In genomic region chr11:128807909-128808308, GRCh38 we compare ENCODE assay signal across 1 cellular context.
TF ChIP-seq lines count a peak whose summit lies in the region.

No MANE protein-coding gene starts in this region.

TF ChIP-seq in HepG2, 621 proteins besides CTCF, POLR2A, EP300 and RAD21 (continued from another document):
- TF ChIP-seq ZNF557 (CRISPR knock-in tag; IDR thresholded peaks at IDR 0.05) = no peak
- no peak for TF ChIP-seq ZNF878 (CRISPR knock-in tag; IDR thresholded peaks at IDR 0.05)
- peak; percentile 46 to 57; a peak in 2 of 4 replicates for TF ChIP-seq MAFK (conservative IDR thresholded peaks at IDR 0.05 in 1 of 2, IDR thresholded peaks at IDR 0.05 in 1 of 2; ENCODE audit: low read length in 2 of 2)
- TF ChIP-seq NRL (CRISPR knock-in tag; IDR thresholded peaks at IDR 0.05; ENCODE audit: borderline replicate concordance) = no peak
- peak; percentile 53; the same call in 1 of the 2 replicates for TF ChIP-seq MAFF (IDR thresholded peaks at IDR 0.05; ENCODE audit: low read depth, low read length)
- TF ChIP-seq ZNF225 (CRISPR knock-in tag; IDR thresholded peaks at IDR 0.05) = no peak
- no peak for TF ChIP-seq ZC3H4 (CRISPR knock-in tag; IDR thresholded peaks at IDR 0.05; ENCODE audit: borderline replicate concordance)
- TF ChIP-seq ZEB1 (IDR thresholded peaks at IDR 0.05; ENCODE audit: insufficient replicate concordance, low read depth) = no peak
- TF ChIP-seq TOE1 (CRISPR knock-in tag; IDR thresholded peaks at IDR 0.05) = no peak
- TF ChIP-seq ZBTB1 (CRISPR knock-in tag; IDR thresholded peaks at IDR 0.05; ENCODE audit: borderline replicate concordance) = no peak
- TF ChIP-seq ZSCAN29 (CRISPR knock-in tag; conservative IDR thresholded peaks at IDR 0.05) = no peak
- no peak for TF ChIP-seq ZBTB20 (CRISPR knock-in tag; IDR thresholded peaks at IDR 0.05; ENCODE audit: borderline replicate concordance, low read depth)
TF ChIP-seq in HepG2: peak in this region for 2.
